Comparison of ENCODE assay signal across 13 cellular contexts in genomic region chr6:138989098-138989983, GRCh38. TPM values are rescaled to one million over a fixed set of nuclear protein-coding genes. Genes with fewer than 3 reads are reported as not detected.
A peak's percentile ranks its signal among the peaks of the same experiment; 100 is the strongest.
DNase-seq lines count a peak whose midpoint lies in the region; ATAC-seq and TF ChIP-seq lines count a peak whose summit lies in the region.
"Had no signal": no experiment of that assay in that cellular context is flagged by ENCODE, and none has a peak within 500 bp of the region (broad histone marks: within the 10 kb centered on the region; RNA-seq: fewer than 3 reads in every experiment).

No MANE protein-coding gene starts in this region.

- intact Hi-C loops in dorsolateral prefrontal cortex (cut with DNase I) (loop anchor here (2.0 to 10.0 kb wide), 6 partner anchors 38 to 383 kb away; partner anchors contain the start of genes HECA (in 2 of the 2), ABRACL (in 1 of the 2) and CITED2 (in 1 of the 2)), colonic mucosa (cut with DNase I) (loop anchor here (2.0 kb wide), 1 partner anchor 175 kb away; no protein-coding TSS in a partner anchor)

- H4K20me1 ChIP-seq in smooth muscle cell (ENCODE audit: low read depth): peaks cover 28% of the 10 kb centered on the region

- peak overlapping the region; percentile 91 for H3K4me3 Mint-ChIP-seq in activated T-cell treated with anti-CD3 and anti-CD28 coated beads, Interleukin-2, amount 50 U/mL, for 4 hours

- H3K27ac ChIP-seq in dorsolateral prefrontal cortex: peak overlapping the region in 34 of 59 donors; percentile 0 to 96 (median 88)
- H3K27ac ChIP-seq in smooth muscle cell (ENCODE audit: low read depth): no peak overlapping the region
- no peak overlapping the region for H3K27ac ChIP-seq in colonic mucosa

- no peak for ATAC-seq in activated T-cell treated with anti-CD3 and anti-CD28 coated beads, Interleukin-2, amount 50 U/mL, for 4 hours
- ATAC-seq in GM21723 (IDR thresholded peaks at IDR 0.05; ENCODE audit: unreplicated experiment) (no peak), HG02642 (IDR thresholded peaks at IDR 0.05; ENCODE audit: poor library complexity, unreplicated experiment) (no peak)

- no peaks in the 10 kb centered on the region for H3K36me3 Mint-ChIP-seq in activated T-cell treated with anti-CD3 and anti-CD28 coated beads, Interleukin-2, amount 50 U/mL, for 4 hours (ENCODE audit: insufficient read depth)

- no peak for DNase-seq in activated T-cell treated with anti-CD3 and anti-CD28 coated beads, Interleukin-2, amount 50 U/mL, for 4 hours
- DNase-seq in activated T-cell treated with anti-CD3 and anti-CD28 coated beads, Interleukin-2, amount 50 U/mL, for 1 hour: no peak
- DNase-seq in NCI-H69 (lab: John Stamatoyannopoulos, UW): peak; percentile 82
- no peak for DNase-seq in dorsolateral prefrontal cortex
- no peak for DNase-seq in smooth muscle cell (lab: John Stamatoyannopoulos, UW; ENCODE audit: unreplicated experiment)
- no peak for DNase-seq in colonic mucosa
- DNase-seq: amniotic stem cell, islet precursor cell, NCI-H1105, T-helper 9 cell had no signal

- H3F3A ChIP-seq in smooth muscle cell (ENCODE audit: low read depth): no peaks in the 10 kb centered on the region

- H3K9me3 Mint-ChIP-seq in activated T-cell treated with anti-CD3 and anti-CD28 coated beads, Interleukin-2, amount 50 U/mL, for 4 hours: no peaks in the 10 kb centered on the region

- no peaks in the 10 kb centered on the region for H3K27me3 ChIP-seq in dorsolateral prefrontal cortex
- no peaks in the 10 kb centered on the region for H3K27me3 ChIP-seq in smooth muscle cell (ENCODE audit: low read depth)
- no peaks in the 10 kb centered on the region for H3K27me3 ChIP-seq in colonic mucosa
- H3K27me3 ChIP-seq: vagina had no signal

- no peak overlapping the region for H3K9ac ChIP-seq in smooth muscle cell (ENCODE audit: low read depth)
- peak overlapping the region in 1 of 2 donors; percentile 86 for H3K9ac ChIP-seq in colonic mucosa (ENCODE audit: low read depth in 2 of 2, low read length in 2 of 2)

- TF ChIP-seq CTCF in dorsolateral prefrontal cortex (IDR thresholded peaks at IDR 0.05 in 54 of 56, conservative IDR thresholded peaks at IDR 0.05 in 2 of 56; ENCODE audit: low read depth in 1 of 56, partially characterized antibody in 56 of 56) (no peak), smooth muscle cell (IDR thresholded peaks at IDR 0.05; ENCODE audit: borderline replicate concordance, insufficient read depth, poor library complexity, severe bottlenecking) (no peak), colonic mucosa (IDR thresholded peaks at IDR 0.05) (no peak)

- H3K4me1 ChIP-seq in smooth muscle cell (ENCODE audit: low read depth) (peaks cover 20% of the 10 kb centered on the region), colonic mucosa (peaks cover 8% of the 10 kb centered on the region)

- H3K9me3 ChIP-seq in smooth muscle cell (replicated peaks; ENCODE audit: low read depth): no peaks in the 10 kb centered on the region
- no peaks in the 10 kb centered on the region for H3K9me3 ChIP-seq in colonic mucosa
- H3K9me3 ChIP-seq: vagina had no signal

- no peaks in the 10 kb centered on the region for H3K27me3 Mint-ChIP-seq in activated T-cell treated with anti-CD3 and anti-CD28 coated beads, Interleukin-2, amount 50 U/mL, for 4 hours (ENCODE audit: low read depth)

- WGBS in smooth muscle cell (ENCODE audit: low lambda C conversion rate): 94% methylated on average over 5 of the region's 5 CpGs

- no peak overlapping the region for H3K4me2 ChIP-seq in smooth muscle cell

- H3K36me3 ChIP-seq in smooth muscle cell (ENCODE audit: low read depth): no peaks in the 10 kb centered on the region
- H3K36me3 ChIP-seq in colonic mucosa: no peaks in the 10 kb centered on the region
- H3K36me3 ChIP-seq: vagina had no signal

- H3K4me3 ChIP-seq in dorsolateral prefrontal cortex: peak overlapping the region in 4 of 59 donors; percentile 82 to 92 (median 86)
- H3K4me3 ChIP-seq in smooth muscle cell: peak overlapping the region; percentile 98
- H3K4me3 ChIP-seq in colonic mucosa: no peak overlapping the region

- H2AFZ ChIP-seq in smooth muscle cell (ENCODE audit: low read depth): no peak overlapping the region

- peaks cover 8% of the 10 kb centered on the region for H3K4me1 Mint-ChIP-seq in activated T-cell treated with anti-CD3 and anti-CD28 coated beads, Interleukin-2, amount 50 U/mL, for 4 hours (ENCODE audit: low read depth)

- peaks cover 28% of the 10 kb centered on the region for H3K79me2 ChIP-seq in smooth muscle cell (ENCODE audit: low read depth)

RNA-seq across cellular contexts. Expression of gene REPS1, which starts 1.3 kb away (rescaled TPM):
- total RNA-seq in activated T-cell treated with anti-CD3 and anti-CD28 coated beads, Interleukin-2, amount 50 U/mL, for 4 hours: 10 to 100 TPM; 58.5 to 62.4 (median 58.6) TPM
- total RNA-seq in dorsolateral prefrontal cortex (100 to 1,000 TPM in 42 of 120 experiments, 10 to 100 TPM in 78; 61.3 to 151 (median 92.9) TPM), smooth muscle cell (58.2 and 99.8 TPM in 2 replicates), colonic mucosa (10 to 100 TPM; 36.1 to 37.3 TPM)
- 26.6 and 29.0 TPM in 2 replicates for polyA plus RNA-seq in smooth muscle cell

RNA-seq across cellular contexts. Expression of gene ABRACL, which starts 39.2 kb away (rescaled TPM):
- total RNA-seq in activated T-cell treated with anti-CD3 and anti-CD28 coated beads, Interleukin-2, amount 50 U/mL, for 4 hours: 100 to 1,000 TPM; 161 to 191 (median 176) TPM
- 10 to 100 TPM in 101 of 120 experiments, 1 to 10 TPM in 19; 2.9 to 23.0 (median 14.4) TPM for total RNA-seq in dorsolateral prefrontal cortex
- 47.9 and 48.1 TPM in 2 replicates for total RNA-seq in smooth muscle cell
- 40.3 and 46.0 TPM in 2 replicates for polyA plus RNA-seq in smooth muscle cell
- 10 to 100 TPM; 64.7 to 90.6 TPM for total RNA-seq in colonic mucosa

Comparison
In these comparisons a context has a peak if more than half of its experiments do, and no peak if none do; other contexts are left out.
1. H3K27ac ChIP-seq: peak in dorsolateral prefrontal cortex (34 of 59); none in smooth muscle cell (single experiment) and colonic mucosa (single experiment).